17 cellular contexts compared by ENCODE assay signal in the genomic region with DNA sequence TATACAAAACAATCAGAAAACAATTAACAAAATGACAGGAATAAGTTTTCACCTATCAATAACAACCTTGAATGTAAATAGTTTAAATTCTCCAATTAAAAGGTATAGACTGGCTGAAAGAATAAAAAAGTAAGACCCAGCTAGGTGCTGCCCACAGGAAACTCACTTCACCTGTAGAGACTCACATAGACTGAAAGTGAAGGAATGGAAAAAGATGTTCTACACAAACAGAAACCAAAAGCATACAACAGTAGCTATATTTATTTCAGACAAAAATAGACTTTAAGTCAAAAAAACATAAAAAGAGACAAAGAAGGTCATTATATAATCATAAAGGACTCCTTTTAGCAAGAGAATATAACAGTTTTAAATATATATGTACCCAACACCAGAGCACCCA.
A peak's percentile ranks its signal among the peaks of the same experiment; 100 is the strongest.
DNase-seq lines count a peak whose midpoint lies in the region; ATAC-seq and TF ChIP-seq lines count a peak whose summit lies in the region.
"Had no signal": no experiment of that assay in that cellular context is flagged by ENCODE, and none has a peak within 500 bp of the region (broad histone marks: within the 10 kb centered on the region; RNA-seq: fewer than 3 reads in every experiment).

No MANE protein-coding gene starts in this region.

- H3K27ac ChIP-seq in neuronal stem cell (replicated peaks; ENCODE audit: low read length) = no peak overlapping the region
- no peak overlapping the region for H3K27ac ChIP-seq in esophagus squamous epithelium

- H3K9ac ChIP-seq in neuronal stem cell (ENCODE audit: low read depth, low read length, poor library complexity) = no peak overlapping the region

- no peak for TF ChIP-seq CTCF in GM13977 (IDR thresholded peaks at IDR 0.05; ENCODE audit: extremely low read depth, insufficient read depth, missing control alignments)
- no peak for TF ChIP-seq CTCF in esophagus squamous epithelium (IDR thresholded peaks at IDR 0.05)

- no peak overlapping the region for H3K14ac ChIP-seq in neuronal stem cell (ENCODE audit: low read length)

- H2BK12ac ChIP-seq in neuronal stem cell (ENCODE audit: low read length) = no peak overlapping the region

- H3K27me3 ChIP-seq in neuronal stem cell (ENCODE audit: control insufficient read depth in 3 of 3, insufficient read depth in 3 of 3, low read depth in 1 of 3, low read length in 3 of 3) (no peaks in the 10 kb centered on the region), esophagus squamous epithelium (no peaks in the 10 kb centered on the region)

- H4K91ac ChIP-seq in neuronal stem cell (ENCODE audit: low read depth, low read length, poor library complexity) = no peak overlapping the region

- TF ChIP-seq POLR2A in esophagus squamous epithelium (IDR thresholded peaks at IDR 0.05) = no peak

- no peak overlapping the region for H3K18ac ChIP-seq in neuronal stem cell (ENCODE audit: low read length)

- H2BK15ac ChIP-seq in neuronal stem cell (ENCODE audit: low read length) = no peak overlapping the region

- peak; percentile 94 for ATAC-seq in GM19372 (IDR thresholded peaks at IDR 0.05; ENCODE audit: low read depth, unreplicated experiment)
- ATAC-seq in HG02642 (IDR thresholded peaks at IDR 0.05; ENCODE audit: poor library complexity, unreplicated experiment) = peak; percentile 65
- ATAC-seq in HG03378 (IDR thresholded peaks at IDR 0.05; ENCODE audit: unreplicated experiment) = peak; percentile 88
- ATAC-seq: activated CD4-positive, CD25-positive, alpha-beta regulatory T cell treated with anti-CD3 and anti-CD28 coated beads, Interleukin-2, amount 50 U/mL, for 24 hours; PC-3 had no signal

- no peak overlapping the region for H2BK5ac ChIP-seq in neuronal stem cell (ENCODE audit: low read length)

- DNase-seq in GM13977 (ENCODE audit: low spot score) = peak; percentile 13
- DNase-seq in neuronal stem cell (ENCODE audit: low spot score) = no peak
- DNase-seq in esophagus squamous epithelium (lab: John Stamatoyannopoulos, UW) = no peak
- no peak for DNase-seq in T1000 (lab: John Stamatoyannopoulos, UW)
- no peak for DNase-seq in NCI-H2029 (lab: John Stamatoyannopoulos, UW)
- DNase-seq: activated T-cell treated with anti-CD3 and anti-CD28 coated beads, Interleukin-2, amount 50 U/mL, for 48 hours; DMS 273 treated with DMSO at 0.1 percent for 48 hours; KBM-7; NCI-H1417; NCI-H524 treated with DMSO at 0.1 percent for 48 hours; PC-3; stimulated activated CD4-positive, alpha-beta T cell treated with anti-CD3 and anti-CD28 coated beads, Interleukin-2, amount 100 ng/mL, for 48 hours; SW 1271 had no signal

- H3K4me1 ChIP-seq in neuronal stem cell (ENCODE audit: control insufficient read depth in 2 of 2, insufficient read depth in 1 of 2, low read depth in 1 of 2, low read length in 2 of 2) = no peaks in the 10 kb centered on the region
- H3K4me1 ChIP-seq in esophagus squamous epithelium = no peaks in the 10 kb centered on the region

- H3K9me3 ChIP-seq in neuronal stem cell (replicated peaks in 1 of 2; ENCODE audit: control insufficient read depth in 2 of 2, insufficient read depth in 1 of 2, low read depth in 1 of 2, low read length in 2 of 2) (peaks cover 4 to 5% of the 10 kb centered on the region in 2 donors), esophagus squamous epithelium (no peaks in the 10 kb centered on the region)

- no peak overlapping the region for H2BK120ac ChIP-seq in neuronal stem cell (ENCODE audit: low read depth, low read length)

- no peak overlapping the region for H4K8ac ChIP-seq in neuronal stem cell (ENCODE audit: low read depth, low read length)

- intact Hi-C loops in esophagus squamous epithelium (cut with DNase I) = no loop called here

- H3K79me1 ChIP-seq in neuronal stem cell (ENCODE audit: low read depth, low read length) = no peaks in the 10 kb centered on the region

- in situ Hi-C loops in GM13977 (cut with MboI; ENCODE audit: low pct_unique_long_range_greater_than_20kb, low sequenced_read_pairs, unreplicated experiment) = no loop called here

- no peak overlapping the region for H2AFZ ChIP-seq in neuronal stem cell (ENCODE audit: low read length)

- no peak overlapping the region for H3K4ac ChIP-seq in neuronal stem cell (ENCODE audit: low read length)

- H3K4me3 ChIP-seq in neuronal stem cell (ENCODE audit: low read length in 2 of 2) = no peak overlapping the region
- H3K4me3 ChIP-seq in esophagus squamous epithelium = no peak overlapping the region

- H3K36me3 ChIP-seq in neuronal stem cell (replicated peaks in 1 of 2; ENCODE audit: control insufficient read depth in 2 of 2, insufficient read depth in 2 of 2, low read length in 2 of 2) (peaks cover 0 to 1% of the 10 kb centered on the region in 2 donors), esophagus squamous epithelium (no peaks in the 10 kb centered on the region)

- no peak overlapping the region for H2AK5ac ChIP-seq in neuronal stem cell (ENCODE audit: low read depth, low read length)

- H3K4me2 ChIP-seq in neuronal stem cell (ENCODE audit: insufficient read depth, low read length, poor library complexity, severe bottlenecking) = no peak overlapping the region

- no peak overlapping the region for H3K23ac ChIP-seq in neuronal stem cell (ENCODE audit: low read depth, low read length, poor library complexity)
